ENCODE assay signal across 1 cellular context in genomic region chr6:159107451-159108260, GRCh38.
TF ChIP-seq lines count a peak whose summit lies in the region.

No MANE protein-coding gene starts in this region.

TF ChIP-seq in GM23338, 12 proteins besides CTCF, POLR2A, EP300 and RAD21 (continued from another document):
- TF ChIP-seq ZNF462 (CRISPR knock-in tag; IDR thresholded peaks at IDR 0.05) (no peak), EZH2 (IDR thresholded peaks at IDR 0.05; ENCODE audit: low read depth, unreplicated experiment) (no peak)
TF ChIP-seq in GM23338: peak in this region for 0.
